ENCODE assay signal across 8 cellular contexts in genomic region chr22:38272373-38273134, GRCh38. TPM values are rescaled to one million over a fixed set of nuclear protein-coding genes. Genes with fewer than 3 reads are reported as not detected.
DNase-seq lines count a peak whose midpoint lies in the region; ATAC-seq, FAIRE-seq and TF ChIP-seq lines count a peak whose summit lies in the region.

TMEM184B (minus strand) TSS chr22:38273010; CDS start chr22:38247961, 25,049 bp downstream.

- H3K79me2 ChIP-seq in endothelial cell of umbilical vein (ENCODE audit: control insufficient read depth, insufficient read depth, low read length): peaks cover 50% of the 10 kb centered on the region

- TF ChIP-seq POLR2A in endothelial cell of umbilical vein (IDR thresholded peaks at IDR 0.05; ENCODE audit: low read depth, low read length): peak; percentile 84

- H3K9ac ChIP-seq in endothelial cell of umbilical vein (replicated peaks; ENCODE audit: extremely low read depth, insufficient read depth, low read length): peak within 1 kb of the TSS; percentile 87

- peak; percentile 73 for ATAC-seq in HG02973 (IDR thresholded peaks at IDR 0.05; ENCODE audit: unreplicated experiment)

- H3K27me3 ChIP-seq in endothelial cell of umbilical vein (ENCODE audit: control insufficient read depth in 2 of 2, insufficient read depth in 2 of 2, low read length in 2 of 2): peaks cover 0 to 3% of the 10 kb centered on the region in 2 experiments

- H3K4me1 ChIP-seq in endothelial cell of umbilical vein (ENCODE audit: control insufficient read depth, extremely low read depth, insufficient read depth, low read length): peaks cover 20% of the 10 kb centered on the region

- FAIRE-seq in endothelial cell of umbilical vein (lab: Jason Lieb, UNC): peak; percentile 56

- H3K4me3 ChIP-seq in endothelial cell of umbilical vein (replicated peaks in 1 of 3; ENCODE audit: insufficient read depth in 1 of 3, low read depth in 1 of 3, low read length in 3 of 3): peak within 1 kb of the TSS; percentile 86 to 99 (median 92)

- no peaks in the 10 kb centered on the region for H3K36me3 ChIP-seq in endothelial cell of umbilical vein (ENCODE audit: control insufficient read depth in 2 of 2, extremely low read depth in 1 of 2, insufficient read depth in 2 of 2, low read length in 2 of 2)

- no peaks in the 10 kb centered on the region for H3K9me3 ChIP-seq in endothelial cell of umbilical vein (replicated peaks; ENCODE audit: control insufficient read depth, insufficient read depth, low read length)

- H4K20me1 ChIP-seq in endothelial cell of umbilical vein (replicated peaks; ENCODE audit: control insufficient read depth, extremely low read depth, insufficient read depth, low read length): no peaks in the 10 kb centered on the region

- H3K9me1 ChIP-seq in endothelial cell of umbilical vein (replicated peaks; ENCODE audit: control insufficient read depth, extremely low read depth, insufficient read depth, low read length): no peaks in the 10 kb centered on the region

- peak within 1 kb of the TSS; percentile 98 for H2AFZ ChIP-seq in endothelial cell of umbilical vein (ENCODE audit: low read depth, low read length)

- CTCF ChIA-PET in endothelial cell of umbilical vein (lab: Charles Lee): interaction anchor here (1.0 to 1.3 kb wide), 2 partner anchors 10 to 12 kb away, joined by 3 to 4 read pairs; no protein-coding TSS in a partner anchor

- BruUV-seq in endothelial cell of umbilical vein (replicated peaks; lab: Mats Ljungman, UMichigan): no TSS peak

- no peak for TF ChIP-seq CTCF in endothelial cell of umbilical vein (IDR thresholded peaks at IDR 0.05; ENCODE audit: extremely low read depth in 1 of 2, insufficient read depth in 1 of 2, low read depth in 1 of 2, low read length in 2 of 2)

- DNase-seq in NCI-H187 (lab: John Stamatoyannopoulos, UW) (peak; percentile 18 to 30), NCI-H187 treated with DMSO at 0.1 percent for 48 hours (lab: John Stamatoyannopoulos, UW) (no peak), NOMO-1 treated with DMSO at 0.1 percent for 48 hours (lab: John Stamatoyannopoulos, UW; ENCODE audit: unreplicated experiment) (peak; percentile 52), endothelial cell of umbilical vein (ENCODE audit: low read depth, low spot score) (peak; percentile 75), midbrain (lab: John Stamatoyannopoulos, UW) (peak; percentile 87)
- DNase-seq in activated CD8-positive, alpha-beta memory T cell treated with anti-CD3 and anti-CD28 coated beads, Interleukin-2, amount 50 U/mL, for 4 hours: peak; percentile 82
- peak; percentile 51 to 68 for DNase-seq in stimulated activated CD8-positive, alpha-beta memory T cell treated with anti-CD3 and anti-CD28 coated beads, Interleukin-15, amount 100 ng/mL, for 4 hours (ENCODE audit: low read depth in 2 of 2)

- H3K27ac ChIP-seq in endothelial cell of umbilical vein (ENCODE audit: insufficient read depth, low read depth, low read length): peak within 1 kb of the TSS; percentile 76

- POLR2A ChIA-PET in endothelial cell of umbilical vein (lab: Charles Lee): no interaction called here

- intact Hi-C loops in endothelial cell of umbilical vein (cut with micrococcal nuclease): loop anchor here (5.0 kb wide), 2 partner anchors 35 to 40 kb away; no protein-coding TSS in a partner anchor

- dilution Hi-C loops in endothelial cell of umbilical vein (cut with MboI; ENCODE audit: extremely low pct_ligation_motif_present, low sequenced_read_pairs): no loop called here

- peak within 1 kb of the TSS; percentile 88 for H3K4me2 ChIP-seq in endothelial cell of umbilical vein (ENCODE audit: insufficient read depth, low read length)

TF ChIP-seq in endothelial cell of umbilical vein, 7 proteins besides CTCF, POLR2A, EP300 and RAD21:
- TF ChIP-seq POLR2AphosphoS5 (IDR thresholded peaks at IDR 0.05; ENCODE audit: insufficient read depth, low read depth, low read length) (peak; percentile 86), EZH2 (IDR thresholded peaks at IDR 0.05; ENCODE audit: borderline replicate concordance, low read depth, low read length, severe bottlenecking) (no peak), FOS (IDR thresholded peaks at IDR 0.05; ENCODE audit: borderline replicate concordance, insufficient read depth, low read length) (no peak)

RNA-seq across cellular contexts. Expression of gene TMEM184B, which starts in this region (rescaled TPM):
- 96.6 and 99.8 TPM in 2 replicates for total RNA-seq in endothelial cell of umbilical vein
- polyA plus RNA-seq in endothelial cell of umbilical vein: 72.5 and 88.8 TPM in 2 replicates
- 51.8 and 64.2 TPM in 2 replicates for polyA plus RNA-seq in endothelial cell of umbilical vein (2011; cell fraction: cytosol; rRNA removed)
- polyA plus RNA-seq in endothelial cell of umbilical vein (2011; cell fraction: nucleus; rRNA removed): 67.8 and 78.0 TPM in 2 replicates
- 63.0 and 73.8 TPM in 2 replicates for polyA plus RNA-seq in endothelial cell of umbilical vein (2012)
- polyA minus RNA-seq in endothelial cell of umbilical vein: 54.4 and 68.6 TPM in 2 replicates
- polyA minus RNA-seq in endothelial cell of umbilical vein (2011; cell fraction: cytosol; rRNA and poly(A)+ RNA removed): 21.9 TPM
- polyA minus RNA-seq in endothelial cell of umbilical vein (2011; cell fraction: nucleus; rRNA and poly(A)+ RNA removed): 30.2 and 34.5 TPM in 2 replicates
